Comparison of ENCODE assay signal across 16 cellular contexts in genomic region chr4:83504974-83505373, GRCh38. TPM values are rescaled to one million over a fixed set of nuclear protein-coding genes. Genes with fewer than 3 reads are reported as not detected.
A peak's percentile ranks its signal among the peaks of the same experiment; 100 is the strongest.
DNase-seq lines count a peak whose midpoint lies in the region; ATAC-seq and TF ChIP-seq lines count a peak whose summit lies in the region.
"Had no signal": no experiment of that assay in that cellular context is flagged by ENCODE, and none has a peak within 500 bp of the region (broad histone marks: within the 10 kb centered on the region; RNA-seq: fewer than 3 reads in every experiment).

No MANE protein-coding gene starts in this region.

- DNase-seq in activated CD8-positive, alpha-beta T cell treated with anti-CD3 and anti-CD28 coated beads for 36 hours = no peak
- no peak for DNase-seq in activated CD8-positive, alpha-beta T cell treated with anti-CD3 and anti-CD28 coated beads, Interleukin-2, amount 10 ng/mL, durations not matched to agents 7 days and 5 days
- DNase-seq in GM12865 (ENCODE audit: low read depth) (peak; percentile 28), adrenal gland (no peak), mesenteric fat pad (ENCODE audit: low spot score) (no peak)
- no peak for DNase-seq in naive thymus-derived CD8-positive, alpha-beta T cell
- DNase-seq: BE2C, DMS79 treated with DMSO at 0.1 percent for 48 hours, GOT3, NCI-H1105, NCI-H1694, NCI-H510A, NCI-H748 treated with DMSO at 0.1 percent for 48 hours, PC-9 had no signal

- CTCF ChIA-PET in activated CD8-positive, alpha-beta T cell treated with anti-CD3 and anti-CD28 coated beads for 36 hours (lab: Charles Lee) = interaction anchor here (1.1 to 2.3 kb wide), 2 partner anchors 134 to 136 kb away, joined by 3 to 7 read pairs; no protein-coding TSS in a partner anchor
- CTCF ChIA-PET in activated CD8-positive, alpha-beta T cell treated with anti-CD3 and anti-CD28 coated beads, Interleukin-2, amount 10 ng/mL, durations not matched to agents 7 days and 5 days (lab: Charles Lee) = interaction anchor here (1.2 kb wide), 1 partner anchor 48 kb away, joined by 4 read pairs; no protein-coding TSS in a partner anchor

- H3K4me3 Mint-ChIP-seq in activated CD8-positive, alpha-beta T cell treated with anti-CD3 and anti-CD28 coated beads for 36 hours = no peak overlapping the region
- H3K4me3 Mint-ChIP-seq in activated CD8-positive, alpha-beta T cell treated with anti-CD3 and anti-CD28 coated beads, Interleukin-2, amount 10 ng/mL, durations not matched to agents 7 days and 5 days = no peak overlapping the region
- H3K4me3 Mint-ChIP-seq in activated T-helper 17 cell treated with anti-CD3 and anti-CD28 coated beads, Interleukin-2, amount 50 U/mL, for 72 hours = peak overlapping the region; percentile 37
- no peak overlapping the region for H3K4me3 Mint-ChIP-seq in naive thymus-derived CD8-positive, alpha-beta T cell

- H3K27ac Mint-ChIP-seq in activated CD8-positive, alpha-beta T cell treated with anti-CD3 and anti-CD28 coated beads for 36 hours = peak overlapping the region; percentile 3
- no peak overlapping the region for H3K27ac Mint-ChIP-seq in activated CD8-positive, alpha-beta T cell treated with anti-CD3 and anti-CD28 coated beads, Interleukin-2, amount 10 ng/mL, durations not matched to agents 7 days and 5 days
- peak overlapping the region; percentile 18 for H3K27ac Mint-ChIP-seq in activated T-helper 17 cell treated with anti-CD3 and anti-CD28 coated beads, Interleukin-2, amount 50 U/mL, for 72 hours
- H3K27ac Mint-ChIP-seq in naive thymus-derived CD8-positive, alpha-beta T cell = peak overlapping the region in 8 of 10 donors; percentile 86 to 96 (median 91)

- no peaks in the 10 kb centered on the region for H3K27me3 ChIP-seq in adrenal gland
- H3K27me3 ChIP-seq: BE2C had no signal

- no peaks in the 10 kb centered on the region for H3K9me3 ChIP-seq in adrenal gland (replicated peaks in 1 of 3)
- H3K9me3 ChIP-seq: BE2C had no signal

- no peaks in the 10 kb centered on the region for H3K27me3 Mint-ChIP-seq in activated CD8-positive, alpha-beta T cell treated with anti-CD3 and anti-CD28 coated beads for 36 hours
- no peaks in the 10 kb centered on the region for H3K27me3 Mint-ChIP-seq in activated CD8-positive, alpha-beta T cell treated with anti-CD3 and anti-CD28 coated beads, Interleukin-2, amount 10 ng/mL, durations not matched to agents 7 days and 5 days (ENCODE audit: low read depth)
- H3K27me3 Mint-ChIP-seq in activated T-helper 17 cell treated with anti-CD3 and anti-CD28 coated beads, Interleukin-2, amount 50 U/mL, for 72 hours = peaks cover 3% of the 10 kb centered on the region
- H3K27me3 Mint-ChIP-seq in naive thymus-derived CD8-positive, alpha-beta T cell = peaks cover 0 to 8% (median 0%) of the 10 kb centered on the region in 5 donors

- H3K36me3 Mint-ChIP-seq in activated CD8-positive, alpha-beta T cell treated with anti-CD3 and anti-CD28 coated beads for 36 hours (ENCODE audit: low read depth) = no peaks in the 10 kb centered on the region
- no peaks in the 10 kb centered on the region for H3K36me3 Mint-ChIP-seq in activated CD8-positive, alpha-beta T cell treated with anti-CD3 and anti-CD28 coated beads, Interleukin-2, amount 10 ng/mL, durations not matched to agents 7 days and 5 days (ENCODE audit: low read depth)
- no peaks in the 10 kb centered on the region for H3K36me3 Mint-ChIP-seq in activated T-helper 17 cell treated with anti-CD3 and anti-CD28 coated beads, Interleukin-2, amount 50 U/mL, for 72 hours (ENCODE audit: low read depth)
- no peaks in the 10 kb centered on the region for H3K36me3 Mint-ChIP-seq in naive thymus-derived CD8-positive, alpha-beta T cell

- H3K4me1 ChIP-seq in adrenal gland (replicated peaks in 1 of 2) = no peaks in the 10 kb centered on the region
- H3K4me1 ChIP-seq: BE2C had no signal

- H3K36me3 ChIP-seq in adrenal gland (replicated peaks in 1 of 2) = no peaks in the 10 kb centered on the region
- H3K36me3 ChIP-seq: BE2C had no signal

- no peak for TF ChIP-seq POLR2A in adrenal gland (IDR thresholded peaks at IDR 0.05)

- ATAC-seq in activated CD8-positive, alpha-beta T cell treated with anti-CD3 and anti-CD28 coated beads for 36 hours = no peak
- no peak for ATAC-seq in activated CD8-positive, alpha-beta T cell treated with anti-CD3 and anti-CD28 coated beads, Interleukin-2, amount 10 ng/mL, durations not matched to agents 7 days and 5 days
- ATAC-seq in activated T-helper 17 cell treated with anti-CD3 and anti-CD28 coated beads, Interleukin-2, amount 50 U/mL, for 72 hours (replicated peaks) = peak; percentile 37
- ATAC-seq in naive thymus-derived CD8-positive, alpha-beta T cell = no peak
- ATAC-seq in GM19023 (IDR thresholded peaks at IDR 0.05; ENCODE audit: unreplicated experiment) = no peak

- POLR2A ChIA-PET in activated CD8-positive, alpha-beta T cell treated with anti-CD3 and anti-CD28 coated beads for 36 hours (lab: Charles Lee) = interaction anchor here (0.6 kb wide), 2 partner anchors 10 to 937 kb away, joined by 3 to 5 read pairs; no protein-coding TSS in a partner anchor
- POLR2A ChIA-PET in activated CD8-positive, alpha-beta T cell treated with anti-CD3 and anti-CD28 coated beads, Interleukin-2, amount 10 ng/mL, durations not matched to agents 7 days and 5 days (lab: Charles Lee) = interaction anchor here (0.5 to 0.7 kb wide), 2 partner anchors 8 to 55 kb away, joined by 3 to 9 read pairs; no protein-coding TSS in a partner anchor
- POLR2A ChIA-PET in naive thymus-derived CD8-positive, alpha-beta T cell (lab: Charles Lee) = interaction anchor here (1.2 to 2.8 kb wide), 3 partner anchors 19 to 49 kb away, joined by 3 to 8 read pairs (median 5); partner anchors contain the start of genes GPAT3, HELQ and MRPS18C

- intact Hi-C loops in activated CD8-positive, alpha-beta T cell treated with anti-CD3 and anti-CD28 coated beads for 36 hours (cut with micrococcal nuclease) = no loop called here
- intact Hi-C loops in adrenal gland (cut with DNase I) = loop anchor here (5.0 kb wide), 2 partner anchors 132 to 137 kb away; no protein-coding TSS in a partner anchor

- H3K4me1 Mint-ChIP-seq in activated CD8-positive, alpha-beta T cell treated with anti-CD3 and anti-CD28 coated beads for 36 hours (ENCODE audit: low read depth) = peaks cover 12% of the 10 kb centered on the region
- H3K4me1 Mint-ChIP-seq in activated CD8-positive, alpha-beta T cell treated with anti-CD3 and anti-CD28 coated beads, Interleukin-2, amount 10 ng/mL, durations not matched to agents 7 days and 5 days (ENCODE audit: low read depth) = peaks cover 15% of the 10 kb centered on the region
- H3K4me1 Mint-ChIP-seq in activated T-helper 17 cell treated with anti-CD3 and anti-CD28 coated beads, Interleukin-2, amount 50 U/mL, for 72 hours = peaks cover 5% of the 10 kb centered on the region
- peaks cover 8 to 21% (median 16%) of the 10 kb centered on the region in 4 donors for H3K4me1 Mint-ChIP-seq in naive thymus-derived CD8-positive, alpha-beta T cell

- no peak overlapping the region for H3K4me3 ChIP-seq in GM12865 (ENCODE audit: low read depth, low read length)
- no peak overlapping the region for H3K4me3 ChIP-seq in adrenal gland
- H3K4me3 ChIP-seq: PC-9 had no signal

- WGBS in adrenal gland, 4 donors = 82 to 95% (median 89%) methylated on average over 10 of the region's 10 CpGs

- no peak for TF ChIP-seq CTCF in activated CD8-positive, alpha-beta T cell treated with anti-CD3 and anti-CD28 coated beads for 36 hours (IDR thresholded peaks at IDR 0.05)
- TF ChIP-seq CTCF in GM12865 (IDR thresholded peaks at IDR 0.05; ENCODE audit: insufficient read depth, low read depth, low read length, missing control alignments) (no peak), adrenal gland (IDR thresholded peaks at IDR 0.05) (no peak)

- no peaks in the 10 kb centered on the region for H3K9me3 Mint-ChIP-seq in activated CD8-positive, alpha-beta T cell treated with anti-CD3 and anti-CD28 coated beads for 36 hours
- H3K9me3 Mint-ChIP-seq in activated CD8-positive, alpha-beta T cell treated with anti-CD3 and anti-CD28 coated beads, Interleukin-2, amount 10 ng/mL, durations not matched to agents 7 days and 5 days (ENCODE audit: insufficient read depth) = no peaks in the 10 kb centered on the region
- H3K9me3 Mint-ChIP-seq in activated T-helper 17 cell treated with anti-CD3 and anti-CD28 coated beads, Interleukin-2, amount 50 U/mL, for 72 hours = peaks cover 4% of the 10 kb centered on the region
- H3K9me3 Mint-ChIP-seq in naive thymus-derived CD8-positive, alpha-beta T cell = no peaks in the 10 kb centered on the region

- H3K27ac ChIP-seq in adrenal gland = no peak overlapping the region
- H3K27ac ChIP-seq: PC-9 had no signal

RNA-seq across cellular contexts. Expression of gene ABRAXAS1, which starts 20.1 kb away (rescaled TPM):
- 10 to 100 TPM; 19.4 to 20.6 TPM for total RNA-seq in activated CD8-positive, alpha-beta T cell treated with anti-CD3 and anti-CD28 coated beads for 36 hours
- total RNA-seq in activated CD8-positive, alpha-beta T cell treated with anti-CD3 and anti-CD28 coated beads, Interleukin-2, amount 10 ng/mL, durations not matched to agents 7 days and 5 days = 10 to 100 TPM; 10.3 to 14.0 TPM
- total RNA-seq in activated T-helper 17 cell treated with anti-CD3 and anti-CD28 coated beads, Interleukin-2, amount 50 U/mL, for 72 hours = 10 to 100 TPM; 12.4 to 16.1 TPM
- 10 to 100 TPM; 45.3 to 47.8 TPM for total RNA-seq in naive thymus-derived CD8-positive, alpha-beta T cell
- 10 to 100 TPM; 13.8 to 15.3 (median 14.0) TPM for polyA plus RNA-seq in naive thymus-derived CD8-positive, alpha-beta T cell
- total RNA-seq in adrenal gland (10 to 100 TPM in 4 of 8 donors, 1 to 10 TPM in 4; 4.7 to 18.7 (median 10.7) TPM), mesenteric fat pad (9.0 TPM)
- 1 to 10 TPM; 3.2 to 8.4 (median 4.2) TPM for polyA plus RNA-seq in adrenal gland

RNA-seq across cellular contexts. Expression of gene GPAT3, which starts 30.9 kb away (rescaled TPM):
- 1 to 10 TPM; 1.6 to 2.7 TPM for total RNA-seq in activated CD8-positive, alpha-beta T cell treated with anti-CD3 and anti-CD28 coated beads for 36 hours
- total RNA-seq in activated CD8-positive, alpha-beta T cell treated with anti-CD3 and anti-CD28 coated beads, Interleukin-2, amount 10 ng/mL, durations not matched to agents 7 days and 5 days = 1 to 10 TPM; 2.8 to 2.9 TPM
- 1 to 10 TPM; 5.6 to 8.8 TPM for total RNA-seq in activated T-helper 17 cell treated with anti-CD3 and anti-CD28 coated beads, Interleukin-2, amount 50 U/mL, for 72 hours
- 1 to 10 TPM; 4.2 to 6.1 TPM for total RNA-seq in naive thymus-derived CD8-positive, alpha-beta T cell
- 1 to 10 TPM; 1.6 to 3.2 (median 1.6) TPM for polyA plus RNA-seq in naive thymus-derived CD8-positive, alpha-beta T cell
- total RNA-seq in adrenal gland (1 to 10 TPM in 4 of 8 donors, under 1 TPM in 4; 0.12 to 2.4 (median 0.91) TPM), mesenteric fat pad (9.2 TPM)
- polyA plus RNA-seq in adrenal gland = 1 to 10 TPM in 1 of 3 donors, under 1 TPM in 2; 0.64 to 4.6 (median 0.75) TPM

RNA-seq across cellular contexts. Expression of gene MRPS18C, which starts 49.1 kb away (rescaled TPM):
- 10 to 100 TPM; 62.7 to 64.0 TPM for total RNA-seq in activated CD8-positive, alpha-beta T cell treated with anti-CD3 and anti-CD28 coated beads for 36 hours
- 10 to 100 TPM; 69.7 to 72.1 TPM for total RNA-seq in activated CD8-positive, alpha-beta T cell treated with anti-CD3 and anti-CD28 coated beads, Interleukin-2, amount 10 ng/mL, durations not matched to agents 7 days and 5 days
- 10 to 100 TPM; 53.1 to 70.8 TPM for total RNA-seq in activated T-helper 17 cell treated with anti-CD3 and anti-CD28 coated beads, Interleukin-2, amount 50 U/mL, for 72 hours
- total RNA-seq in naive thymus-derived CD8-positive, alpha-beta T cell = 10 to 100 TPM; 52.9 to 66.1 TPM
- polyA plus RNA-seq in naive thymus-derived CD8-positive, alpha-beta T cell = 10 to 100 TPM; 45.4 to 64.6 (median 50.5) TPM
- total RNA-seq in adrenal gland (10 to 100 TPM; 17.2 to 69.0 (median 49.9) TPM), mesenteric fat pad (46.7 TPM)
- 100 to 1,000 TPM in 1 of 3 donors, 10 to 100 TPM in 2; 33.9 to 112 (median 48.1) TPM for polyA plus RNA-seq in adrenal gland

RNA-seq across cellular contexts. Expression of gene HELQ, which starts 49.4 kb away (rescaled TPM):
- total RNA-seq in activated CD8-positive, alpha-beta T cell treated with anti-CD3 and anti-CD28 coated beads for 36 hours = 10 to 100 TPM in 1 of 2 experiments, 1 to 10 TPM in 1; 9.3 to 10.4 TPM
- 10 to 100 TPM; 17.5 to 18.6 TPM for total RNA-seq in activated CD8-positive, alpha-beta T cell treated with anti-CD3 and anti-CD28 coated beads, Interleukin-2, amount 10 ng/mL, durations not matched to agents 7 days and 5 days
- 10 to 100 TPM; 11.4 to 15.1 TPM for total RNA-seq in activated T-helper 17 cell treated with anti-CD3 and anti-CD28 coated beads, Interleukin-2, amount 50 U/mL, for 72 hours
- 10 to 100 TPM; 50.1 to 50.2 TPM for total RNA-seq in naive thymus-derived CD8-positive, alpha-beta T cell
- 10 to 100 TPM; 16.7 to 27.5 (median 19.9) TPM for polyA plus RNA-seq in naive thymus-derived CD8-positive, alpha-beta T cell
- 10 to 100 TPM; 21.1 to 80.0 (median 40.9) TPM for total RNA-seq in adrenal gland
- polyA plus RNA-seq in adrenal gland = 10 to 100 TPM; 12.1 to 34.9 (median 16.2) TPM
- total RNA-seq in mesenteric fat pad = 11.2 TPM
